ENCODE assay signal across 15 cellular contexts in genomic region chr3:73734376-73734775, GRCh38.
"Had no signal": no experiment of that assay in that cellular context is flagged by ENCODE, and none has a peak within 500 bp of the region (broad histone marks: within the 10 kb centered on the region; RNA-seq: fewer than 3 reads in every experiment).

No MANE protein-coding gene starts in this region.

- H3K4me1 ChIP-seq: prostate gland, right lobe of liver, spleen, suprapubic skin had no signal

- H3K36me3 Mint-ChIP-seq: activated CD4-positive, alpha-beta memory T cell treated with anti-CD3 and anti-CD28 coated beads for 36 hours; activated CD8-positive, alpha-beta memory T cell treated with anti-CD3 and anti-CD28 coated beads, Interleukin-2, amount 10 ng/mL, durations not matched to agents 7 days and 5 days; natural killer cell treated with Interleukin-12 subunit alpha and Interleukin-12 subunit beta and Interleukin-15 and Interleukin-18, amount 100 ng/mL, for 72 hours had no signal

- DNase-seq: activated CD4-positive, alpha-beta memory T cell treated with anti-CD3 and anti-CD28 coated beads for 36 hours; activated CD4-positive, alpha-beta T cell treated with anti-CD3 and anti-CD28 coated beads for 36 hours; activated CD8-positive, alpha-beta memory T cell treated with anti-CD3 and anti-CD28 coated beads, Interleukin-2, amount 10 ng/mL, durations not matched to agents 7 days and 5 days; activated naive CD4-positive, alpha-beta T cell treated with anti-CD3 and anti-CD28 coated beads, Interleukin-2, amount 50 U/mL, for 16 hours; activated T-cell treated with anti-CD3 and anti-CD28 coated beads, Interleukin-2, amount 50 U/mL, for 24 hours; islet precursor cell; nucleus accumbens; right lobe of liver; spleen; trophoblast cell had no signal

- H3K4me3 Mint-ChIP-seq: activated CD4-positive, alpha-beta memory T cell treated with anti-CD3 and anti-CD28 coated beads for 36 hours; activated CD4-positive, alpha-beta T cell treated with anti-CD3 and anti-CD28 coated beads for 36 hours; activated CD8-positive, alpha-beta memory T cell treated with anti-CD3 and anti-CD28 coated beads, Interleukin-2, amount 10 ng/mL, durations not matched to agents 7 days and 5 days; activated T-cell treated with anti-CD3 and anti-CD28 coated beads, Interleukin-2, amount 50 U/mL, for 24 hours; natural killer cell treated with Interleukin-12 subunit alpha and Interleukin-12 subunit beta and Interleukin-15 and Interleukin-18, amount 100 ng/mL, for 72 hours; stimulated activated naive CD8-positive, alpha-beta T cell treated with anti-CD3 and anti-CD28 coated beads, Interleukin-15, Interleukin-2, amounts not matched to agents 100 ng/mL and 50 ng/mL, for 24 hours had no signal

- H3K9me3 ChIP-seq: prostate gland, right lobe of liver, spleen, suprapubic skin had no signal

- H3K4me3 ChIP-seq: prostate gland, right lobe of liver, spleen, suprapubic skin had no signal

- H3K27me3 ChIP-seq: right lobe of liver, spleen, suprapubic skin had no signal

- H3K27ac ChIP-seq: epithelial cell of prostate, prostate gland, right lobe of liver, spleen, suprapubic skin had no signal

- H3K27me3 Mint-ChIP-seq: activated CD4-positive, alpha-beta memory T cell treated with anti-CD3 and anti-CD28 coated beads for 36 hours; activated CD8-positive, alpha-beta memory T cell treated with anti-CD3 and anti-CD28 coated beads, Interleukin-2, amount 10 ng/mL, durations not matched to agents 7 days and 5 days; activated T-cell treated with anti-CD3 and anti-CD28 coated beads, Interleukin-2, amount 50 U/mL, for 24 hours; natural killer cell treated with Interleukin-12 subunit alpha and Interleukin-12 subunit beta and Interleukin-15 and Interleukin-18, amount 100 ng/mL, for 72 hours; stimulated activated naive CD8-positive, alpha-beta T cell treated with anti-CD3 and anti-CD28 coated beads, Interleukin-15, Interleukin-2, amounts not matched to agents 100 ng/mL and 50 ng/mL, for 24 hours had no signal

- H3K4me1 Mint-ChIP-seq: activated CD4-positive, alpha-beta T cell treated with anti-CD3 and anti-CD28 coated beads for 36 hours; activated CD8-positive, alpha-beta memory T cell treated with anti-CD3 and anti-CD28 coated beads, Interleukin-2, amount 10 ng/mL, durations not matched to agents 7 days and 5 days had no signal

- H3K27ac Mint-ChIP-seq: activated CD4-positive, alpha-beta memory T cell treated with anti-CD3 and anti-CD28 coated beads for 36 hours; activated CD4-positive, alpha-beta T cell treated with anti-CD3 and anti-CD28 coated beads for 36 hours; activated CD8-positive, alpha-beta memory T cell treated with anti-CD3 and anti-CD28 coated beads, Interleukin-2, amount 10 ng/mL, durations not matched to agents 7 days and 5 days; activated T-cell treated with anti-CD3 and anti-CD28 coated beads, Interleukin-2, amount 50 U/mL, for 24 hours; natural killer cell treated with Interleukin-12 subunit alpha and Interleukin-12 subunit beta and Interleukin-15 and Interleukin-18, amount 100 ng/mL, for 72 hours; stimulated activated naive CD8-positive, alpha-beta T cell treated with anti-CD3 and anti-CD28 coated beads, Interleukin-15, Interleukin-2, amounts not matched to agents 100 ng/mL and 50 ng/mL, for 24 hours had no signal

- H3K36me3 ChIP-seq: prostate gland, right lobe of liver, spleen, suprapubic skin had no signal
